ENCODE assay signal across 11 cellular contexts in the genomic region with DNA sequence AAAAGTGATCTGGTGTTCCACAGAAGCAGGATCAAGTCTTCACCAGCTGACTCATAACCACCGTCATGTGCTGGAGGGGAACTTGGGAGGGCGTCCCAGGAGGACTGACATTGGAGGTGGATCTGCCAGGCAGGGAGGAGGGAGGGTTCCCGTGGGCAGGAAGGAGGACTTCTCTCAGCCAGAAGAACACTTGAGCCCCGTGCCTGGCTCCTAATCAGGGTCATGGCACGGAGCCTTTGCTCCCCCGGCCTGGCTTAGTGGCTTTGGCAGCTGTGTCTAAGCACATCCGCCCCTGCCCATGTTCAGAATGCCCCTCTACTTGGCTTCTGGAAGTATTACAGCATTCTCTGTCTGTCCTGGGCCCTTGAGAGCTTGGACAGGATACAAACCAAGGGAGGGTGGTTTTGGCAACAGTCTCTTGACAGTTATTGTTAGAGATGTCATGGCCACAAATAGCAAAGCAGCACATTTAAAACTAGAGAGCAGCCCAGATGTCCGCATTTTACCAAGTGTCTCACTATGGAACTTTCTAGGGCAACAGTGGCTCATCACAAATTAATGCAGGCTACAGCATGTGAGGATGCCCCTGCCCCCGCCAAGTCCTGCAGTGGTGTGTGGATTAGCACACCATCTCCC. TPM values are rescaled to one million over a fixed set of nuclear protein-coding genes. Genes with fewer than 3 reads are reported as not detected.
DNase-seq lines count a peak whose midpoint lies in the region; ATAC-seq and TF ChIP-seq lines count a peak whose summit lies in the region.
"Had no signal": no experiment of that assay in that cellular context is flagged by ENCODE, and none has a peak within 500 bp of the region (broad histone marks: within the 10 kb centered on the region; RNA-seq: fewer than 3 reads in every experiment).

No MANE protein-coding gene starts in this region.

- peaks cover 5 to 18% (median 12%) of the 10 kb centered on the region in 3 donors for H3K4me1 ChIP-seq in gastroesophageal sphincter
- no peaks in the 10 kb centered on the region for H3K4me1 ChIP-seq in trophoblast cell (ENCODE audit: control insufficient read depth in 1 of 2, insufficient read depth in 2 of 2, low read length in 2 of 2)

- H3K23ac ChIP-seq in trophoblast cell (ENCODE audit: low read length) = no peak overlapping the region

- WGBS in gastroesophageal sphincter (ENCODE audit: low coverage in 1 of 2), 2 donors = 21 to 33% methylated on average over 3 to 9 of the region's 9 CpGs
- WGBS in trophoblast cell (ENCODE audit: extremely low coverage, insufficient coverage, insufficient read length) = no CpG with 5 or more reads among the region's 9 CpGs

- H2BK120ac ChIP-seq in trophoblast cell (ENCODE audit: insufficient read depth, low read length, poor library complexity) = no peak overlapping the region

- H2BK5ac ChIP-seq in trophoblast cell (ENCODE audit: low read depth, low read length, poor library complexity) = no peak overlapping the region

- DNase-seq in AG10803 (ENCODE audit: low read depth) (peak; percentile 94), T1000 (lab: John Stamatoyannopoulos, UW) (peak; percentile 54), trophoblast cell (no peak), T-helper 2 cell (no peak), HUDEP-2 (lab: John Stamatoyannopoulos, UW; ENCODE audit: unreplicated experiment in 76 of 76) (no peak), NCI-H1694 (lab: John Stamatoyannopoulos, UW) (no peak)
- no peak for DNase-seq in stimulated activated naive CD8-positive, alpha-beta T cell treated with anti-CD3 and anti-CD28 coated beads, Interleukin-15, Interleukin-2, amounts not matched to agents 100 U/mL and 50 U/mL, for 24 hours
- DNase-seq: KG1, T-cell had no signal

- peak; percentile 93 for ATAC-seq in gastroesophageal sphincter
- no peak for ATAC-seq in stimulated activated naive CD8-positive, alpha-beta T cell treated with anti-CD3 and anti-CD28 coated beads, Interleukin-15, Interleukin-2, amounts not matched to agents 100 U/mL and 50 U/mL, for 24 hours
- ATAC-seq: T-cell had no signal

- H2AK5ac ChIP-seq in trophoblast cell (ENCODE audit: low read length) = no peak overlapping the region

- no peak overlapping the region for H2AFZ ChIP-seq in trophoblast cell (ENCODE audit: insufficient read depth, low read length, poor library complexity)

- H3K9ac ChIP-seq in trophoblast cell (ENCODE audit: low read length) = no peak overlapping the region

- H3K4me3 ChIP-seq in AG10803 (ENCODE audit: low read length) (no peak overlapping the region), gastroesophageal sphincter (no peak overlapping the region), trophoblast cell (ENCODE audit: low read depth, low read length) (no peak overlapping the region)

- TF ChIP-seq CTCF in AG10803 (conservative IDR thresholded peaks at IDR 0.05; ENCODE audit: low read length) (no peak), gastroesophageal sphincter (IDR thresholded peaks at IDR 0.05) (peak in 1 of 4 experiments; percentile 3)

- TF ChIP-seq EP300 in gastroesophageal sphincter (IDR thresholded peaks at IDR 0.05) = no peak

- no peaks in the 10 kb centered on the region for H3K79me1 ChIP-seq in trophoblast cell (ENCODE audit: low read length)

- H3K27me3 ChIP-seq in gastroesophageal sphincter (no peaks in the 10 kb centered on the region), trophoblast cell (ENCODE audit: insufficient read depth, low read length) (no peaks in the 10 kb centered on the region)
- H3K27me3 ChIP-seq: neutrophil had no signal

- H3K27ac ChIP-seq in gastroesophageal sphincter (peak overlapping the region; percentile 61 to 86 (median 80)), trophoblast cell (ENCODE audit: low read depth, low read length) (no peak overlapping the region)
- H3K27ac ChIP-seq: neutrophil had no signal

- peak overlapping the region; percentile 20 for H4K12ac ChIP-seq in trophoblast cell (ENCODE audit: low read depth, low read length)

- H3K79me2 ChIP-seq in trophoblast cell (ENCODE audit: control insufficient read depth, insufficient read depth, low read length, poor library complexity) = no peaks in the 10 kb centered on the region

- no peak for TF ChIP-seq POLR2A in gastroesophageal sphincter (IDR thresholded peaks at IDR 0.05)

- H2BK12ac ChIP-seq in trophoblast cell (ENCODE audit: low read length) = no peak overlapping the region

- H3K4me2 ChIP-seq in trophoblast cell (ENCODE audit: low read length) = no peak overlapping the region

- no peak overlapping the region for H3K14ac ChIP-seq in trophoblast cell (ENCODE audit: low read length)

- H4K91ac ChIP-seq in trophoblast cell (ENCODE audit: low read depth, low read length) = no peak overlapping the region

- H3K18ac ChIP-seq in trophoblast cell (ENCODE audit: low read length) = no peak overlapping the region

- no peak overlapping the region for H4K8ac ChIP-seq in trophoblast cell (ENCODE audit: low read depth, low read length)

- H3K4ac ChIP-seq in trophoblast cell (ENCODE audit: low read depth, low read length) = no peak overlapping the region

- H3K9me3 ChIP-seq in gastroesophageal sphincter (no peaks in the 10 kb centered on the region), trophoblast cell (ENCODE audit: insufficient read depth, low read depth, low read length) (peaks cover under 1% of the 10 kb centered on the region)
- H3K9me3 ChIP-seq: neutrophil had no signal

- H3K36me3 ChIP-seq in gastroesophageal sphincter = peaks cover 0 to 86% of the 10 kb centered on the region in 2 donors
- H3K36me3 ChIP-seq in trophoblast cell (ENCODE audit: control insufficient read depth in 1 of 2, insufficient read depth in 2 of 2, low read length in 2 of 2) = peaks cover 44 to 60% of the 10 kb centered on the region in 2 experiments

RNA-seq across cellular contexts. Expression of gene PPP1R7, which starts 11.5 kb away (rescaled TPM):
- total RNA-seq in gastroesophageal sphincter = 10 to 100 TPM; 62.3 to 90.7 (median 73.3) TPM
- polyA plus RNA-seq in trophoblast cell (2013) = 62.6 and 68.8 TPM in 2 replicates

RNA-seq across cellular contexts. Expression of gene PASK, which starts 12.5 kb away (rescaled TPM):
- total RNA-seq in gastroesophageal sphincter = 1 to 10 TPM; 1.6 to 6.5 (median 4.4) TPM
- polyA plus RNA-seq in trophoblast cell (2013) = 12.7 and 15.6 TPM in 2 replicates

RNA-seq across cellular contexts. Expression of gene ANO7, which starts 26.7 kb away (rescaled TPM):
- total RNA-seq in gastroesophageal sphincter = under 1 TPM; 0.16 to 0.81 (median 0.53) TPM
- 1.9 and 2.1 TPM in 2 replicates for polyA plus RNA-seq in trophoblast cell (2013)

RNA-seq across cellular contexts. Expression of gene MTERF4, which starts 59.7 kb away (rescaled TPM):
- total RNA-seq in gastroesophageal sphincter = 10 to 100 TPM; 27.1 to 33.0 (median 32.1) TPM
- polyA plus RNA-seq in trophoblast cell (2013) = 16.4 TPM in 2 replicates

Comparison
In these comparisons a context has a peak if more than half of its experiments do, and no peak if none do; other contexts are left out.
1. DNase-seq: peak in AG10803 (single experiment) and T1000 (single experiment); none in trophoblast cell (0 of 2), T-helper 2 cell (0 of 5), HUDEP-2 (0 of 76), NCI-H1694 (single experiment) and stimulated activated naive CD8-positive, alpha-beta T cell treated with anti-CD3 and anti-CD28 coated beads, Interleukin-15, Interleukin-2, amounts not matched to agents 100 U/mL and 50 U/mL, for 24 hours (single experiment).